In the genomic region with DNA sequence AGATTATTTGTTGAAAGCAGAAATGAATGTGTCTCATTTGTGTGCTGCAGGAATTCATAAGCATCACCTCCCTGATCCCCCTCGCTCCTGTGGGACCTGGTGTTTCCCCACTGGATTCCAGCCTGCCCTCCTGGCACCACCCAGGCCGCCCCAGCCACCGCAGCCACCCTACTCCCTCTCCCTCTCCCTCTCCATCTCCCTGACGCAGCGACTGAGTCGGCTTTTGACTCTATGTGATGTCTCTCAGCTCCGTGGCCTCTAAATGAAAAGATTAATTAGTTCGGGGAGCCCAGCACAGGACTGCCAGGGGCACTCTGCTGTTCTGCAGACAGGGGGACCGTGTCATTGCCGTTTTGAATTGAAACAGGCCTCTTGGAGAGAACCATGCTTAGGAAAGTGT, we compare ENCODE assay signal across 1 cellular context.
TF ChIP-seq lines count a peak whose summit lies in the region.

No MANE protein-coding gene starts in this region.

TF ChIP-seq in H1, 55 proteins besides CTCF, POLR2A, EP300 and RAD21:
- TF ChIP-seq SP1 (IDR thresholded peaks at IDR 0.05; ENCODE audit: low read depth, low read length) (no peak), RBBP5 (IDR thresholded peaks at IDR 0.05; ENCODE audit: borderline replicate concordance, low read depth, low read length) (no peak), CBX5 (IDR thresholded peaks at IDR 0.05; ENCODE audit: low read depth, low read length) (no peak), TAF7 (optimal IDR thresholded peaks at IDR 0.05; ENCODE audit: borderline replicate concordance, low read depth, low read length) (no peak), CBX8 (IDR thresholded peaks at IDR 0.05; ENCODE audit: borderline replicate concordance, low read depth, low read length) (no peak), NANOG (IDR thresholded peaks at IDR 0.05; ENCODE audit: insufficient read depth, low read depth, low read length, poor library complexity, severe bottlenecking) (no peak), ASH2L (IDR thresholded peaks at IDR 0.05; ENCODE audit: low read length) (no peak)
- TF ChIP-seq, protein P1, sequence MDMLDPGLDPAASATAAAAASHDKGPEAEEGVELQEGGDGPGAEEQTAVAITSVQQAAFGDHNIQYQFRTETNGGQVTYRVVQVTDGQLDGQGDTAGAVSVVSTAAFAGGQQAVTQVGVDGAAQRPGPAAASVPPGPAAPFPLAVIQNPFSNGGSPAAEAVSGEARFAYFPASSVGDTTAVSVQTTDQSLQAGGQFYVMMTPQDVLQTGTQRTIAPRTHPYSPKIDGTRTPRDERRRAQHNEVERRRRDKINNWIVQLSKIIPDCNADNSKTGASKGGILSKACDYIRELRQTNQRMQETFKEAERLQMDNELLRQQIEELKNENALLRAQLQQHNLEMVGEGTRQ (IDR thresholded peaks at IDR 0.05; ENCODE audit: low read length) = no peak
- TF ChIP-seq, protein P2, sequence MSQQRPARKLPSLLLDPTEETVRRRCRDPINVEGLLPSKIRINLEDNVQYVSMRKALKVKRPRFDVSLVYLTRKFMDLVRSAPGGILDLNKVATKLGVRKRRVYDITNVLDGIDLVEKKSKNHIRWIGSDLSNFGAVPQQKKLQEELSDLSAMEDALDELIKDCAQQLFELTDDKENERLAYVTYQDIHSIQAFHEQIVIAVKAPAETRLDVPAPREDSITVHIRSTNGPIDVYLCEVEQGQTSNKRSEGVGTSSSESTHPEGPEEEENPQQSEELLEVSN (IDR thresholded peaks at IDR 0.05) = no peak
